ENCODE assay signal across 8 cellular contexts in genomic region chr17:62995377-62995885, GRCh38. TPM values are rescaled to one million over a fixed set of nuclear protein-coding genes. Genes with fewer than 3 reads are reported as not detected.
DNase-seq lines count a peak whose midpoint lies in the region; ATAC-seq and TF ChIP-seq lines count a peak whose summit lies in the region.

No MANE protein-coding gene starts in this region.

- peak; percentile 19 to 30 for DNase-seq in activated CD4-positive, alpha-beta T cell treated with anti-CD3 and anti-CD28 coated beads, Interleukin-2, amount 50 U/mL, for 48 hours
- no peak for DNase-seq in activated CD4-positive, alpha-beta T cell treated with anti-CD3 and anti-CD28 coated beads, Interleukin-2, amount 10 ng/mL, durations not matched to agents 7 days and 5 days
- DNase-seq in NB4 (ENCODE audit: low read depth) (peak; percentile 89), left ventricle myocardium inferior (no peak), uterus (no peak)
- no peak for DNase-seq in stimulated activated naive B cell treated with anti-CD40 and anti-IgM and Interleukin-4, amounts not matched to agents 10 μg/mL and 1 μg/mL and 100 μg/mL, for 72 hours

- POLR2A ChIA-PET in activated CD4-positive, alpha-beta T cell treated with anti-CD3 and anti-CD28 coated beads, Interleukin-2, amount 10 ng/mL, durations not matched to agents 7 days and 5 days (lab: Charles Lee): no interaction called here

- H3K4me3 ChIP-seq in NB4 (ENCODE audit: low read depth, low read length): no peak overlapping the region
- no peak overlapping the region for H3K4me3 ChIP-seq in WI38 (ENCODE audit: low read depth, low read length)
- H3K4me3 ChIP-seq in left ventricle myocardium inferior: no peak overlapping the region
- H3K4me3 ChIP-seq in uterus: no peak overlapping the region

- no peak overlapping the region for H3K4me3 Mint-ChIP-seq in activated CD4-positive, alpha-beta T cell treated with anti-CD3 and anti-CD28 coated beads, Interleukin-2, amount 10 ng/mL, durations not matched to agents 7 days and 5 days
- H3K4me3 Mint-ChIP-seq in stimulated activated naive B cell treated with anti-CD40 and anti-IgM and Interleukin-4, amounts not matched to agents 10 μg/mL and 1 μg/mL and 100 μg/mL, for 72 hours: no peak overlapping the region

- ATAC-seq in stimulated activated naive B cell treated with anti-CD40 and anti-IgM and Interleukin-4, amounts not matched to agents 10 μg/mL and 1 μg/mL and 100 μg/mL, for 72 hours (replicated peaks): peak; percentile 81 to 85
- ATAC-seq in GM18907 (IDR thresholded peaks at IDR 0.05; ENCODE audit: unreplicated experiment): no peak

- H3K36me3 ChIP-seq in left ventricle myocardium inferior (no peaks in the 10 kb centered on the region), uterus (no peaks in the 10 kb centered on the region)

- H3K4me1 ChIP-seq in left ventricle myocardium inferior (peaks cover 15% of the 10 kb centered on the region), uterus (no peaks in the 10 kb centered on the region)

- H3K36me3 Mint-ChIP-seq in activated CD4-positive, alpha-beta T cell treated with anti-CD3 and anti-CD28 coated beads, Interleukin-2, amount 10 ng/mL, durations not matched to agents 7 days and 5 days (ENCODE audit: low read depth): no peaks in the 10 kb centered on the region
- H3K36me3 Mint-ChIP-seq in stimulated activated naive B cell treated with anti-CD40 and anti-IgM and Interleukin-4, amounts not matched to agents 10 μg/mL and 1 μg/mL and 100 μg/mL, for 72 hours: no peaks in the 10 kb centered on the region

- H3K27ac Mint-ChIP-seq in activated CD4-positive, alpha-beta T cell treated with anti-CD3 and anti-CD28 coated beads, Interleukin-2, amount 10 ng/mL, durations not matched to agents 7 days and 5 days: no peak overlapping the region
- H3K27ac Mint-ChIP-seq in stimulated activated naive B cell treated with anti-CD40 and anti-IgM and Interleukin-4, amounts not matched to agents 10 μg/mL and 1 μg/mL and 100 μg/mL, for 72 hours: no peak overlapping the region

- H3K9me3 Mint-ChIP-seq in activated CD4-positive, alpha-beta T cell treated with anti-CD3 and anti-CD28 coated beads, Interleukin-2, amount 10 ng/mL, durations not matched to agents 7 days and 5 days: peaks cover 1% of the 10 kb centered on the region
- no peaks in the 10 kb centered on the region for H3K9me3 Mint-ChIP-seq in stimulated activated naive B cell treated with anti-CD40 and anti-IgM and Interleukin-4, amounts not matched to agents 10 μg/mL and 1 μg/mL and 100 μg/mL, for 72 hours

- peak; percentile 70 for TF ChIP-seq CTCF in NB4 (IDR thresholded peaks at IDR 0.05; ENCODE audit: low read depth, low read length)
- TF ChIP-seq CTCF in WI38 (IDR thresholded peaks at IDR 0.05; ENCODE audit: low read depth, low read length): peak; percentile 49
- TF ChIP-seq CTCF in left ventricle myocardium inferior (IDR thresholded peaks at IDR 0.05; ENCODE audit: borderline replicate concordance): peak; percentile 60
- TF ChIP-seq CTCF in uterus (IDR thresholded peaks at IDR 0.05): peak in 1 of 4 experiments; percentile 16

- H3K9me3 ChIP-seq in left ventricle myocardium inferior (replicated peaks) (no peaks in the 10 kb centered on the region), uterus (no peaks in the 10 kb centered on the region)

- CTCF ChIA-PET in activated CD4-positive, alpha-beta T cell treated with anti-CD3 and anti-CD28 coated beads, Interleukin-2, amount 10 ng/mL, durations not matched to agents 7 days and 5 days (lab: Charles Lee): interaction anchor here (0.5 to 0.6 kb wide), 2 partner anchors 307 to 1011 kb away, joined by 3 to 4 read pairs; no protein-coding TSS in a partner anchor

- H3K27me3 ChIP-seq in left ventricle myocardium inferior (ENCODE audit: low read depth): no peaks in the 10 kb centered on the region
- H3K27me3 ChIP-seq in uterus: no peaks in the 10 kb centered on the region

- no peaks in the 10 kb centered on the region for H3K27me3 Mint-ChIP-seq in activated CD4-positive, alpha-beta T cell treated with anti-CD3 and anti-CD28 coated beads, Interleukin-2, amount 10 ng/mL, durations not matched to agents 7 days and 5 days
- H3K27me3 Mint-ChIP-seq in stimulated activated naive B cell treated with anti-CD40 and anti-IgM and Interleukin-4, amounts not matched to agents 10 μg/mL and 1 μg/mL and 100 μg/mL, for 72 hours: no peaks in the 10 kb centered on the region

- H3K27ac ChIP-seq in left ventricle myocardium inferior (replicated peaks) (no peak overlapping the region), uterus (no peak overlapping the region)

- intact Hi-C loops in left ventricle myocardium inferior (cut with micrococcal nuclease): loop anchor here (10.0 kb wide), 1 partner anchor 409 kb away; no protein-coding TSS in a partner anchor
- intact Hi-C loops in uterus (cut with DNase I; ENCODE audit: low total_unique reads): no loop called here

- H3K4me1 Mint-ChIP-seq in activated CD4-positive, alpha-beta T cell treated with anti-CD3 and anti-CD28 coated beads, Interleukin-2, amount 10 ng/mL, durations not matched to agents 7 days and 5 days: no peaks in the 10 kb centered on the region
- peaks cover 0 to 8% of the 10 kb centered on the region in 2 donors for H3K4me1 Mint-ChIP-seq in stimulated activated naive B cell treated with anti-CD40 and anti-IgM and Interleukin-4, amounts not matched to agents 10 μg/mL and 1 μg/mL and 100 μg/mL, for 72 hours

- no peak for TF ChIP-seq POLR2A in NB4 (IDR thresholded peaks at IDR 0.05; ENCODE audit: extremely low read depth, insufficient read length)
- no peak for TF ChIP-seq POLR2A in uterus (IDR thresholded peaks at IDR 0.05)

RNA-seq across cellular contexts. Expression of gene TANC2, which starts 29.4 kb away (rescaled TPM):
- total RNA-seq in activated CD4-positive, alpha-beta T cell treated with anti-CD3 and anti-CD28 coated beads, Interleukin-2, amount 10 ng/mL, durations not matched to agents 7 days and 5 days: 10 to 100 TPM in 1 of 2 experiments, 1 to 10 TPM in 1; 9.8 to 10.1 TPM
- 9.0 TPM for total RNA-seq in left ventricle myocardium inferior
- 10 to 100 TPM in 3 of 4 donors, 1 to 10 TPM in 1; 7.9 to 48.8 (median 25.1) TPM for total RNA-seq in uterus

Comparison
In these comparisons a context has a peak if more than half of its experiments do, and no peak if none do; other contexts are left out.
1. DNase-seq: peak in activated CD4-positive, alpha-beta T cell treated with anti-CD3 and anti-CD28 coated beads, Interleukin-2, amount 50 U/mL, for 48 hours (2 of 2) and NB4 (single experiment); none in activated CD4-positive, alpha-beta T cell treated with anti-CD3 and anti-CD28 coated beads, Interleukin-2, amount 10 ng/mL, durations not matched to agents 7 days and 5 days (single experiment), left ventricle myocardium inferior (single experiment), stimulated activated naive B cell treated with anti-CD40 and anti-IgM and Interleukin-4, amounts not matched to agents 10 μg/mL and 1 μg/mL and 100 μg/mL, for 72 hours (single experiment) and uterus (0 of 2).